9 cellular contexts compared by ENCODE assay signal in genomic region chr5:38555354-38556114, GRCh38. TPM values are rescaled to one million over a fixed set of nuclear protein-coding genes. Genes with fewer than 3 reads are reported as not detected.
DNase-seq lines count a peak whose midpoint lies in the region; ATAC-seq and TF ChIP-seq lines count a peak whose summit lies in the region.
"Had no signal": no experiment of that assay in that cellular context is flagged by ENCODE, and none has a peak within 500 bp of the region (broad histone marks: within the 10 kb centered on the region; RNA-seq: fewer than 3 reads in every experiment).

No MANE protein-coding gene starts in this region.

- H3K9me3 Mint-ChIP-seq in Calu3 (ENCODE audit: low read depth, unreplicated experiment) = no peaks in the 10 kb centered on the region

- no peak for ATAC-seq in HG02970 (IDR thresholded peaks at IDR 0.05; ENCODE audit: low FRiP score, unreplicated experiment)

- H3K27me3 ChIP-seq in esophagus muscularis mucosa (no peaks in the 10 kb centered on the region), parathyroid adenoma (ENCODE audit: control insufficient read depth, insufficient read depth, low read length) (no peaks in the 10 kb centered on the region)

- peaks cover 7% of the 10 kb centered on the region for H3K79me2 ChIP-seq in parathyroid adenoma

- H3K4me1 ChIP-seq in esophagus muscularis mucosa (peaks cover 20 to 57% (median 39%) of the 10 kb centered on the region in 4 donors), parathyroid adenoma (no peaks in the 10 kb centered on the region)

- no peak for TF ChIP-seq POLR2A in esophagus muscularis mucosa (IDR thresholded peaks at IDR 0.05; ENCODE audit: low read depth)

- CTCF ChIA-PET in Calu3 (lab: Charles Lee) (interaction anchor here (0.7 kb wide), 1 partner anchor 44 kb away, joined by 3 read pairs; no protein-coding TSS in a partner anchor), RWPE1 (lab: Yijun Ruan, JAX) (interaction anchor here (1.0 kb wide), 1 partner anchor 114 kb away, joined by 3 read pairs; no protein-coding TSS in a partner anchor)

- peaks cover 6% of the 10 kb centered on the region for H3K4me1 Mint-ChIP-seq in Calu3 (ENCODE audit: low read depth, unreplicated experiment)

- H3K27ac Mint-ChIP-seq in Calu3 (ENCODE audit: unreplicated experiment) = peak overlapping the region; percentile 87

- H2AFZ ChIP-seq in parathyroid adenoma = peak overlapping the region; percentile 79

- peaks cover 19% of the 10 kb centered on the region for H3K36me3 Mint-ChIP-seq in Calu3 (ENCODE audit: insufficient read depth, unreplicated experiment)

- TF ChIP-seq CTCF in Calu3 (IDR thresholded peaks at IDR 0.05; ENCODE audit: unreplicated experiment) = no peak
- TF ChIP-seq CTCF in RWPE1 (conservative IDR thresholded peaks at IDR 0.05; ENCODE audit: low read depth) = no peak
- TF ChIP-seq CTCF in esophagus muscularis mucosa (IDR thresholded peaks at IDR 0.05) = no peak
- TF ChIP-seq CTCF in parathyroid adenoma (IDR thresholded peaks at IDR 0.05) = no peak

- no peaks in the 10 kb centered on the region for H3K27me3 Mint-ChIP-seq in Calu3 (ENCODE audit: unreplicated experiment)

- no peak overlapping the region for H3K9ac ChIP-seq in parathyroid adenoma

- no peak for DNase-seq in Calu3
- no peak for DNase-seq in RWPE1 (ENCODE audit: low spot score)
- DNase-seq in esophagus muscularis mucosa (ENCODE audit: extremely low spot score) = no peak
- no peak for DNase-seq in HCEC 1CT
- no peak for DNase-seq in SKM-1 treated with dmso at 0.1 percent for 144 hours (lab: John Stamatoyannopoulos, UW; ENCODE audit: unreplicated experiment)
- DNase-seq in NCI-H2196 (lab: John Stamatoyannopoulos, UW; ENCODE audit: unreplicated experiment) = no peak

- H3K27ac ChIP-seq in RWPE1 (peak overlapping the region; percentile 92), esophagus muscularis mucosa (replicated peaks in 1 of 4) (peak overlapping the region; percentile 89 to 98 (median 96)), parathyroid adenoma (peak overlapping the region; percentile 54)

- BruUV-seq in Calu3 (replicated peaks; lab: Mats Ljungman, UMichigan) = TSS peak; percentile 63

- intact Hi-C loops in Calu3 (cut with micrococcal nuclease; ENCODE audit: unreplicated experiment) (no loop called here), esophagus muscularis mucosa (cut with DNase I) (loop anchor here (5.0 to 10.0 kb wide), 2 partner anchors 108 to 249 kb away; no protein-coding TSS in a partner anchor)

- H3K9me3 ChIP-seq in esophagus muscularis mucosa = no peaks in the 10 kb centered on the region
- H3K9me3 ChIP-seq in parathyroid adenoma (ENCODE audit: control insufficient read depth, low read length) = no peaks in the 10 kb centered on the region

- WGBS in esophagus muscularis mucosa = 15% methylated on average over 9 of the region's 12 CpGs

- POLR2A ChIA-PET in RWPE1 (lab: Yijun Ruan, JAX; ENCODE audit: low non-redundant PET) = no interaction called here

- H3K36me3 ChIP-seq in esophagus muscularis mucosa (no peaks in the 10 kb centered on the region), parathyroid adenoma (ENCODE audit: control insufficient read depth, insufficient read depth, low read length) (no peaks in the 10 kb centered on the region)

- peak overlapping the region; percentile 81 for H3K4me2 ChIP-seq in parathyroid adenoma (ENCODE audit: low read length)

- no peak for TF ChIP-seq EP300 in esophagus muscularis mucosa (IDR thresholded peaks at IDR 0.05)

- H3K4me3 ChIP-seq in esophagus muscularis mucosa (peak overlapping the region; percentile 81 to 98 (median 92)), parathyroid adenoma (ENCODE audit: low read depth, low read length) (peak overlapping the region; percentile 80)

- peak overlapping the region; percentile 81 for H3K4me3 Mint-ChIP-seq in Calu3 (ENCODE audit: low read depth, unreplicated experiment)

RNA-seq across cellular contexts. Expression of gene LIFR, which starts 0.9 kb away (rescaled TPM):
- total RNA-seq in Calu3 (2022) (7.6 and 7.9 TPM in 2 replicates), esophagus muscularis mucosa (100 to 1,000 TPM in 1 of 4 donors, 10 to 100 TPM in 3; 72.3 to 102 (median 90.1) TPM)
- total RNA-seq: activated CD8-positive, alpha-beta memory T cell treated with anti-CD3 and anti-CD28 coated beads for 36 hours had no signal
